In the genomic region with DNA sequence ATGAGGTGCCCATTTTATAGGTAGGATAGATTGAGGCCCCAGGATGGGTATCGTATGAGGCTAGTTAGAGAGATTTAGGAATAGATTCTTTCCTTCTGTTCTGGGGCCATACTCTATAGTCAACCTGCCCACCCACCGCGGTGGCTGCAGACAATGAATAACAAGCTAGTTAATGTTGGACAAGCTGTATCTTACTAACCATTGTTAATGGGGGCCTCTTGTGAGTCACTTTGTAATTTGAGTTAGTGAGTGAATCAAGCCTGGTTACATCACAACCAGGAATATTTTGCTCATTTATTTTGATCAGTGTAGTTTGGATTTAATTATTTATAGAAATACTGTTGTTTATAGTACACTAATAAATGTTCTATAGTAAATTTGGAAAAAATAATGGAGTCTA, we compare ENCODE assay signal across 36 cellular contexts. TPM values are rescaled to one million over a fixed set of nuclear protein-coding genes. Genes with fewer than 3 reads are reported as not detected.
"Had no signal": no experiment of that assay in that cellular context is flagged by ENCODE, and none has a peak within 500 bp of the region (broad histone marks: within the 10 kb centered on the region; RNA-seq: fewer than 3 reads in every experiment).

No MANE protein-coding gene starts in this region.

- H3K36me3 ChIP-seq: brain microvascular endothelial cell, gastroesophageal sphincter had no signal

- H3K36me3 Mint-ChIP-seq: activated naive CD8-positive, alpha-beta T cell; WTC11 had no signal

- H3K27ac ChIP-seq: brain microvascular endothelial cell, epithelial cell of prostate, gastroesophageal sphincter, VCaP had no signal

- DNase-seq: activated CD4-positive, alpha-beta memory T cell treated with anti-CD3 and anti-CD28 coated beads, Interleukin-2, amount 10 ng/mL, durations not matched to agents 7 days and 5 days; activated CD4-positive, alpha-beta T cell treated with anti-CD3 and anti-CD28 coated beads for 1 hour; activated CD4-positive, alpha-beta T cell treated with anti-CD3 and anti-CD28 coated beads for 4 hours; activated CD4-positive, alpha-beta T cell treated with anti-CD3 and anti-CD28 coated beads, Interleukin-2, amount 10 ng/mL, durations not matched to agents 7 days and 5 days; activated CD4-positive, alpha-beta T cell treated with anti-CD3 and anti-CD28 coated beads, Interleukin-2, amount 50 U/mL, for 4 hours; activated CD8-positive, alpha-beta memory T cell treated with anti-CD3 and anti-CD28 coated beads, Interleukin-2, amount 50 U/mL, for 48 hours; activated effector memory CD4-positive, alpha-beta T cell treated with Interleukin-2 at 50 U/mL for 16 hours; activated gamma-delta T cell treated with Interleukin-2 at 50 U/mL for 16 hours; activated naive CD4-positive, alpha-beta T cell treated with anti-CD3 and anti-CD28 coated beads, Interleukin-2, amount 50 U/mL, for 16 hours; activated naive CD4-positive, alpha-beta T cell treated with Interleukin-2 at 50 U/mL for 16 hours; activated T-cell treated with anti-CD3 and anti-CD28 coated beads for 4 hours; activated T-cell treated with anti-CD3 and anti-CD28 coated beads, Interleukin-2, amount 50 U/mL, for 24 hours; amniotic stem cell; anterior cingulate cortex; brain microvascular endothelial cell; caudate nucleus; cortex of kidney; dermis blood vessel endothelial cell; effector CD4-positive, alpha-beta T cell; foreskin melanocyte; head of caudate nucleus; T-helper 2 cell had no signal

- H3K4me3 Mint-ChIP-seq: activated CD4-positive, alpha-beta memory T cell treated with anti-CD3 and anti-CD28 coated beads, Interleukin-2, amount 10 ng/mL, durations not matched to agents 7 days and 5 days; activated CD4-positive, alpha-beta T cell treated with anti-CD3 and anti-CD28 coated beads, Interleukin-2, amount 10 ng/mL, durations not matched to agents 7 days and 5 days; activated naive CD8-positive, alpha-beta T cell; activated T-cell treated with anti-CD3 and anti-CD28 coated beads, Interleukin-2, amount 50 U/mL, for 24 hours; activated T-helper 17 cell treated with anti-CD3 and anti-CD28 coated beads, Interleukin-2, amount 50 U/mL, for 72 hours; WTC11 had no signal

- H3K4me1 ChIP-seq: gastroesophageal sphincter had no signal

- FAIRE-seq: astrocyte, colon, endometrium, endothelial cell of umbilical vein had no signal

- H3K27ac Mint-ChIP-seq: activated CD4-positive, alpha-beta memory T cell treated with anti-CD3 and anti-CD28 coated beads, Interleukin-2, amount 10 ng/mL, durations not matched to agents 7 days and 5 days; activated CD4-positive, alpha-beta T cell treated with anti-CD3 and anti-CD28 coated beads, Interleukin-2, amount 10 ng/mL, durations not matched to agents 7 days and 5 days; activated naive CD8-positive, alpha-beta T cell; activated T-cell treated with anti-CD3 and anti-CD28 coated beads, Interleukin-2, amount 50 U/mL, for 24 hours; activated T-helper 17 cell treated with anti-CD3 and anti-CD28 coated beads, Interleukin-2, amount 50 U/mL, for 72 hours; WTC11 had no signal

- ATAC-seq: activated T-helper 17 cell treated with anti-CD3 and anti-CD28 coated beads, Interleukin-2, amount 50 U/mL, for 72 hours; esophagus mucosa; gastroesophageal sphincter; WTC11 had no signal

- H3K4me1 Mint-ChIP-seq: activated CD4-positive, alpha-beta memory T cell treated with anti-CD3 and anti-CD28 coated beads, Interleukin-2, amount 10 ng/mL, durations not matched to agents 7 days and 5 days; activated CD4-positive, alpha-beta T cell treated with anti-CD3 and anti-CD28 coated beads, Interleukin-2, amount 10 ng/mL, durations not matched to agents 7 days and 5 days; activated T-helper 17 cell treated with anti-CD3 and anti-CD28 coated beads, Interleukin-2, amount 50 U/mL, for 72 hours had no signal

- H3K9me3 Mint-ChIP-seq: activated CD4-positive, alpha-beta memory T cell treated with anti-CD3 and anti-CD28 coated beads, Interleukin-2, amount 10 ng/mL, durations not matched to agents 7 days and 5 days; activated CD4-positive, alpha-beta T cell treated with anti-CD3 and anti-CD28 coated beads, Interleukin-2, amount 10 ng/mL, durations not matched to agents 7 days and 5 days; activated T-cell treated with anti-CD3 and anti-CD28 coated beads, Interleukin-2, amount 50 U/mL, for 24 hours; activated T-helper 17 cell treated with anti-CD3 and anti-CD28 coated beads, Interleukin-2, amount 50 U/mL, for 72 hours; WTC11 had no signal

- H3K9me3 ChIP-seq: gastroesophageal sphincter had no signal

- H3K4me3 ChIP-seq: gastroesophageal sphincter had no signal

RNA-seq across cellular contexts. Expression of a gene that starts 7.3 kb away (rescaled TPM):
- total RNA-seq: activated CD4-positive, alpha-beta memory T cell treated with anti-CD3 and anti-CD28 coated beads, Interleukin-2, amount 10 ng/mL, durations not matched to agents 7 days and 5 days; activated T-helper 17 cell treated with anti-CD3 and anti-CD28 coated beads, Interleukin-2, amount 50 U/mL, for 72 hours; chondrocyte; dermis blood vessel endothelial cell; endothelial cell of umbilical vein; esophagus mucosa; fibroblast of villous mesenchyme; T-helper 1 cell treated with Interleukin-12 subunit alpha and Interleukin-12 subunit beta and Interleukin-4 antibody, amounts not matched to agents 30 ng/mL and 1 ng/mL, for 36 hours had no signal
